1 cellular context compared by ENCODE assay signal in the genomic region with DNA sequence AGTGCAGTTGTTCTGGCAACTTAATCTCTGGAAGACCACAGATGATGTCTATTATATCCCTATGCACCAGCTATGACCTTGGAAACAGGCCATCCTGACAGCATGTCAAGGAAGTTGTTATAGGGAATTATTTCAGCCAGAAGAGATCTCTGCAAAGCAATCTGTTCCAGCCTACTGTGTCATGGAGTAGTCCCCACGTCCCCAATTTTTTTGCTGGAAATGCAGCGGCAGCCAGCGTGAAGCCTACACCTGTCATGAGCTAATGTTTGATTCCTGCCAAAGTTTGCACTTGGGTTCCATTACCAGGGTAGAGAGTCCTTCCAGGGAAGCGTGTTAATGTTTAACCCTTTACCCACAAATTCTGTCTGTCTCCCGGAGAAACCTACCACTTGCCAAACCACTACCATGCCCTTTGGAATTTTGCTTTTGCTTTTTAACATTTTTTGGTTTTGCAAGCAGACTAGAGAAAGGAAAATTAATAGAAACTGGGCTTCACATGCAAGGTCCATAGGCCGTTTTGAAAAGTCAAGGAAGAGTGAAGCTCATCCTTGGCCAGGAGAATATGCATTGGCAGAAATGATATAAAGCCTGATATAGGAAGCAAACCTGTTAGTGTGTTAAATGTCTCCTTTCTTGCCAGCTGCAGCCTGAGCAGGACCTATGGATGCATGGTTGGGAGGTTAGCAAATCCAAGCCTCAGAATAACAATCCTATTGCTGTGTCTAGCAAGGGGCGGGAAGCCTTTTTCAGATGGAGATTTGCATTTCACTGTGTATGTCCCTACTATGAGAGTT.
TF ChIP-seq lines count a peak whose summit lies in the region.

No MANE protein-coding gene starts in this region.

TF ChIP-seq in GM23338, 12 proteins besides CTCF, POLR2A, EP300 and RAD21 (continued from another document):
- TF ChIP-seq, protein P1, sequence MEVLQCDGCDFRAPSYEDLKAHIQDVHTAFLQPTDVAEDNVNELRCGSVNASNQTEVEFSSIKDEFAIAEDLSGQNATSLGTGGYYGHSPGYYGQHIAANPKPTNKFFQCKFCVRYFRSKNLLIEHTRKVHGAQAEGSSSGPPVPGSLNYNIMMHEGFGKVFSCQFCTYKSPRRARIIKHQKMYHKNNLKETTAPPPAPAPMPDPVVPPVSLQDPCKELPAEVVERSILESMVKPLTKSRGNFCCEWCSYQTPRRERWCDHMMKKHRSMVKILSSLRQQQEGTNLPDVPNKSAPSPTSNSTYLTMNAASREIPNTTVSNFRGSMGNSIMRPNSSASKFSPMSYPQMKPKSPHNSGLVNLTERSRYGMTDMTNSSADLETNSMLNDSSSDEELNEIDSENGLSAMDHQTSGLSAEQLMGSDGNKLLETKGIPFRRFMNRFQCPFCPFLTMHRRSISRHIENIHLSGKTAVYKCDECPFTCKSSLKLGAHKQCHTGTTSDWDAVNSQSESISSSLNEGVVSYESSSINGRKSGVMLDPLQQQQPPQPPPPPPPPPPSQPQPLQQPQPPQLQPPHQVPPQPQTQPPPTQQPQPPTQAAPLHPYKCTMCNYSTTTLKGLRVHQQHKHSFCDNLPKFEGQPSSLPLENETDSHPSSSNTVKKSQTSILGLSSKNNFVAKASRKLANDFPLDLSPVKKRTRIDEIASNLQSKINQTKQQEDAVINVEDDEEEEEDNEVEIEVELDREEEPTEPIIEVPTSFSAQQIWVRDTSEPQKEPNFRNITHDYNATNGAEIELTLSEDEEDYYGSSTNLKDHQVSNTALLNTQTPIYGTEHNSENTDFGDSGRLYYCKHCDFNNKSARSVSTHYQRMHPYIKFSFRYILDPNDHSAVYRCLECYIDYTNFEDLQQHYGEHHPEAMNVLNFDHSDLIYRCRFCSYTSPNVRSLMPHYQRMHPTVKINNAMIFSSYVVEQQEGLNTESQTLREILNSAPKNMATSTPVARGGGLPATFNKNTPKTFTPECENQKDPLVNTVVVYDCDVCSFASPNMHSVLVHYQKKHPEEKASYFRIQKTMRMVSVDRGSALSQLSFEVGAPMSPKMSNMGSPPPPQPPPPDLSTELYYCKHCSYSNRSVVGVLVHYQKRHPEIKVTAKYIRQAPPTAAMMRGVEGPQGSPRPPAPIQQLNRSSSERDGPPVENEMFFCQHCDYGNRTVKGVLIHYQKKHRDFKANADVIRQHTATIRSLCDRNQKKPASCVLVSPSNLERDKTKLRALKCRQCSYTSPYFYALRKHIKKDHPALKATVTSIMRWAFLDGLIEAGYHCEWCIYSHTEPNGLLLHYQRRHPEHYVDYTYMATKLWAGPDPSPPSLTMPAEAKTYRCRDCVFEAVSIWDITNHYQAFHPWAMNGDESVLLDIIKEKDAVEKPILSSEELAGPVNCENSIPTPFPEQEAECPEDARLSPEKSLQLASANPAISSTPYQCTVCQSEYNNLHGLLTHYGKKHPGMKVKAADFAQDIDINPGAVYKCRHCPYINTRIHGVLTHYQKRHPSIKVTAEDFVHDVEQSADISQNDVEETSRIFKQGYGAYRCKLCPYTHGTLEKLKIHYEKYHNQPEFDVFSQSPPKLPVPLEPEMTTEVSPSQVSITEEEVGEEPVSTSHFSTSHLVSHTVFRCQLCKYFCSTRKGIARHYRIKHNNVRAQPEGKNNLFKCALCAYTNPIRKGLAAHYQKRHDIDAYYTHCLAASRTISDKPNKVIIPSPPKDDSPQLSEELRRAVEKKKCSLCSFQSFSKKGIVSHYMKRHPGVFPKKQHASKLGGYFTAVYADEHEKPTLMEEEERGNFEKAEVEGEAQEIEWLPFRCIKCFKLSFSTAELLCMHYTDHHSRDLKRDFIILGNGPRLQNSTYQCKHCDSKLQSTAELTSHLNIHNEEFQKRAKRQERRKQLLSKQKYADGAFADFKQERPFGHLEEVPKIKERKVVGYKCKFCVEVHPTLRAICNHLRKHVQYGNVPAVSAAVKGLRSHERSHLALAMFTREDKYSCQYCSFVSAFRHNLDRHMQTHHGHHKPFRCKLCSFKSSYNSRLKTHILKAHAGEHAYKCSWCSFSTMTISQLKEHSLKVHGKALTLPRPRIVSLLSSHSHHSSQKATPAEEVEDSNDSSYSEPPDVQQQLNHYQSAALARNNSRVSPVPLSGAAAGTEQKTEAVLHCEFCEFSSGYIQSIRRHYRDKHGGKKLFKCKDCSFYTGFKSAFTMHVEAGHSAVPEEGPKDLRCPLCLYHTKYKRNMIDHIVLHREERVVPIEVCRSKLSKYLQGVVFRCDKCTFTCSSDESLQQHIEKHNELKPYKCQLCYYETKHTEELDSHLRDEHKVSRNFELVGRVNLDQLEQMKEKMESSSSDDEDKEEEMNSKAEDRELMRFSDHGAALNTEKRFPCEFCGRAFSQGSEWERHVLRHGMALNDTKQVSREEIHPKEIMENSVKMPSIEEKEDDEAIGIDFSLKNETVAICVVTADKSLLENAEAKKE (CRISPR knock-in tag; IDR thresholded peaks at IDR 0.05) = no peak
- TF ChIP-seq CREB1 (CRISPR knock-in tag; IDR thresholded peaks at IDR 0.05; ENCODE audit: low read depth) (no peak), EZH2phosphoT487 (IDR thresholded peaks at IDR 0.05; ENCODE audit: unreplicated experiment) (no peak), ZNF114 (CRISPR knock-in tag; IDR thresholded peaks at IDR 0.05) (no peak), JUNB (IDR thresholded peaks at IDR 0.05; ENCODE audit: unreplicated experiment) (no peak), STAT1 (IDR thresholded peaks at IDR 0.05; ENCODE audit: unreplicated experiment) (no peak)
- TF ChIP-seq, protein P2, sequence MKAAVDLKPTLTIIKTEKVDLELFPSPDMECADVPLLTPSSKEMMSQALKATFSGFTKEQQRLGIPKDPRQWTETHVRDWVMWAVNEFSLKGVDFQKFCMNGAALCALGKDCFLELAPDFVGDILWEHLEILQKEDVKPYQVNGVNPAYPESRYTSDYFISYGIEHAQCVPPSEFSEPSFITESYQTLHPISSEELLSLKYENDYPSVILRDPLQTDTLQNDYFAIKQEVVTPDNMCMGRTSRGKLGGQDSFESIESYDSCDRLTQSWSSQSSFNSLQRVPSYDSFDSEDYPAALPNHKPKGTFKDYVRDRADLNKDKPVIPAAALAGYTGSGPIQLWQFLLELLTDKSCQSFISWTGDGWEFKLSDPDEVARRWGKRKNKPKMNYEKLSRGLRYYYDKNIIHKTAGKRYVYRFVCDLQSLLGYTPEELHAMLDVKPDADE (IDR thresholded peaks at IDR 0.05) = no peak
